In genomic region chr11:33533668-33534067, GRCh38 we compare ENCODE assay signal across 34 cellular contexts.
DNase-seq lines count a peak whose midpoint lies in the region; ATAC-seq, FAIRE-seq and TF ChIP-seq lines count a peak whose summit lies in the region.
"Had no signal": no experiment of that assay in that cellular context is flagged by ENCODE, and none has a peak within 500 bp of the region (broad histone marks: within the 10 kb centered on the region; RNA-seq: fewer than 3 reads in every experiment).

No MANE protein-coding gene starts in this region.

- no peak for TF ChIP-seq RAD21 in HepG2 (CRISPR knock-in tag; IDR thresholded peaks at IDR 0.05)

- no peaks in the 10 kb centered on the region for H4K20me1 ChIP-seq in HepG2 (ENCODE audit: insufficient read depth, low read length)
- no peaks in the 10 kb centered on the region for H4K20me1 ChIP-seq in MM.1S (ENCODE audit: insufficient read depth, low read length)

- BruUV-seq in HepG2 (replicated peaks; lab: Mats Ljungman, UMichigan), result no TSS peak

- CTCF ChIA-PET in HepG2 (lab: Yijun Ruan, JAX; ENCODE audit: low intra/inter-chr PET ratio, low total read pairs), result no interaction called here

- in situ Hi-C loops in HepG2 (cut with HindIII; ENCODE audit: extremely low pct_ligation_motif_present, low pct_unique_long_range_greater_than_20kb), result no loop called here

- DNase-seq in HepG2 (ENCODE audit: low spot score), result peak; percentile 25
- DNase-seq in right lobe of liver, result no peak
- peak; percentile 26 for DNase-seq in fibroblast of peridontal ligament (ENCODE audit: extremely low read depth)
- DNase-seq in SIG-M5 treated with dmso at 0.1 percent for 504 hours (lab: John Stamatoyannopoulos, UW; ENCODE audit: unreplicated experiment), result no peak
- DNase-seq in MM.1S, result no peak
- DNase-seq: 8988T; activated CD4-positive, alpha-beta T cell treated with anti-CD3 and anti-CD28 coated beads, Interleukin-2, amount 50 U/mL, for 48 hours; activated CD8-positive, alpha-beta memory T cell treated with anti-CD3 and anti-CD28 coated beads, Interleukin-2, amount 50 U/mL, for 48 hours; AML-193; anterior cingulate cortex; CD4-positive, alpha-beta memory T cell; central memory CD4-positive, alpha-beta T cell; endodermal cell; GF-D8; islet precursor cell; Karpas-422; left ventricle myocardium inferior; MV-4-11; NCI-H1436 treated with DMSO at 0.1 percent for 48 hours; NCI-H510A; SIG-M5; sigmoid colon; stimulated activated CD4-positive, alpha-beta T cell treated with anti-CD3 and anti-CD28 coated beads, Interleukin-15, amount 100 ng/mL, for 24 hours; stimulated activated naive CD4-positive, alpha-beta T cell; T-cell had no signal

- H3K36me3 ChIP-seq in HepG2 (replicated peaks in 1 of 2; ENCODE audit: control insufficient read depth in 1 of 2, insufficient read depth in 2 of 2, low read length in 2 of 2) (no peaks in the 10 kb centered on the region), right lobe of liver (no peaks in the 10 kb centered on the region), MM.1S (replicated peaks; ENCODE audit: insufficient read depth, low read length) (no peaks in the 10 kb centered on the region)
- H3K36me3 ChIP-seq: esophagus muscularis mucosa, left ventricle myocardium inferior, neutrophil, prostate gland, sigmoid colon had no signal

- H3K4me1 ChIP-seq in HepG2 (ENCODE audit: insufficient read depth, low read length) (peaks cover 15% of the 10 kb centered on the region), right lobe of liver (no peaks in the 10 kb centered on the region), MM.1S (ENCODE audit: low read length) (peaks cover 5% of the 10 kb centered on the region)
- H3K4me1 ChIP-seq: esophagus muscularis mucosa, left ventricle myocardium inferior, prostate gland, sigmoid colon had no signal

- POLR2A ChIA-PET in HepG2 (lab: Yijun Ruan, JAX), result no interaction called here

- no peak overlapping the region for H3K4me2 ChIP-seq in HepG2 (ENCODE audit: low read depth, low read length)
- no peak overlapping the region for H3K4me2 ChIP-seq in MM.1S (ENCODE audit: low read depth, low read length)

- no peak for TF ChIP-seq POLR2A in HepG2 (IDR thresholded peaks at IDR 0.05; ENCODE audit: insufficient read depth in 1 of 2, low read depth in 2 of 2, low read length in 2 of 2)
- TF ChIP-seq POLR2A in right lobe of liver (IDR thresholded peaks at IDR 0.05), result no peak

- H3K9me2 ChIP-seq in MM.1S (replicated peaks; ENCODE audit: insufficient read depth, low read length), result no peaks in the 10 kb centered on the region

- H3K27ac ChIP-seq in HepG2 (ENCODE audit: extremely low read length, insufficient read depth, low read length) (no peak overlapping the region), right lobe of liver (no peak overlapping the region), MM.1S (ENCODE audit: low read length) (no peak overlapping the region)
- H3K27ac ChIP-seq: esophagus muscularis mucosa, left ventricle myocardium inferior, prostate gland, sigmoid colon had no signal

- 0 out of 2 replicates have a peak, but pooled peaks have one; percentile 10 for TF ChIP-seq CTCF in HepG2 (CRISPR knock-in tag; IDR thresholded peaks at IDR 0.05)
- no peak for TF ChIP-seq CTCF in right lobe of liver (IDR thresholded peaks at IDR 0.05)
- TF ChIP-seq CTCF in MM.1S (IDR thresholded peaks at IDR 0.05; ENCODE audit: low read length), result no peak

- peaks cover under 1% of the 10 kb centered on the region; the same call in 1 of the 2 replicates for H3F3A ChIP-seq in MM.1S (ENCODE audit: insufficient read depth, low read length)

- TF ChIP-seq EP300 in HepG2 (IDR thresholded peaks at IDR 0.05; ENCODE audit: low read depth in 2 of 2, low read length in 2 of 2) (no peak), HepG2 (CRISPR knock-in tag; IDR thresholded peaks at IDR 0.05; ENCODE audit: borderline replicate concordance) (no peak)

- whole genome bisulfite sequencing in HepG2 (ENCODE audit: low lambda C conversion rate), result 2% methylated on average over 3 of the region's 3 CpGs
- 7% methylated on average over 3 of the region's 3 CpGs for WGBS in right lobe of liver (ENCODE audit: insufficient coverage, low coverage, low lambda C conversion rate, missing lambda C conversion rate)

- peak; percentile 32; the same call in 1 of the 3 replicates for ATAC-seq in HepG2
- no peak for ATAC-seq in right lobe of liver
- ATAC-seq in SK-N-SH treated with all-trans-retinoic acid at 6 μM for 48 hours, result 0 out of 3 replicates have a peak, but pooled peaks have one; percentile 10
- ATAC-seq in GM18907 (IDR thresholded peaks at IDR 0.05; ENCODE audit: unreplicated experiment), result no peak
- no peak for ATAC-seq in GM18858 (IDR thresholded peaks at IDR 0.05; ENCODE audit: unreplicated experiment)
- ATAC-seq: Panc1, T-cell had no signal

- H3K9me3 ChIP-seq in HepG2 (ENCODE audit: low read length) (no peaks in the 10 kb centered on the region), right lobe of liver (no peaks in the 10 kb centered on the region), MM.1S (replicated peaks; ENCODE audit: insufficient read depth, low read length) (no peaks in the 10 kb centered on the region)
- H3K9me3 ChIP-seq: neutrophil, prostate gland had no signal

- peaks cover 0 to 4% of the 10 kb centered on the region in 2 experiments; a peak in 1 of 5 replicates for H3K27me3 ChIP-seq in HepG2 (ENCODE audit: control insufficient read depth in 1 of 2, insufficient read depth in 2 of 2, low read length in 2 of 2)
- no peaks in the 10 kb centered on the region for H3K27me3 ChIP-seq in right lobe of liver
- no peaks in the 10 kb centered on the region for H3K27me3 ChIP-seq in MM.1S (replicated peaks; ENCODE audit: insufficient read depth, low read length)
- H3K27me3 ChIP-seq: neutrophil, sigmoid colon had no signal

- FAIRE-seq in HepG2 (lab: Jason Lieb, UNC), result no peak
- FAIRE-seq: GM18507, urothelium cell line had no signal

- intact Hi-C loops in HepG2 (cut with micrococcal nuclease; ENCODE audit: unreplicated experiment) (loop anchor here (5.0 kb wide), 1 partner anchor 544 kb away; no protein-coding TSS in a partner anchor), right lobe of liver (cut with DNase I) (no loop called here)

- H3K9ac ChIP-seq in HepG2 (ENCODE audit: insufficient read depth, low read depth, low read length) (no peak overlapping the region), MM.1S (ENCODE audit: low read length) (no peak overlapping the region)

- H3K4me3 ChIP-seq in HepG2 (replicated peaks in 1 of 3; ENCODE audit: insufficient read depth in 1 of 3, low read depth in 2 of 3, low read length in 3 of 3) (no peak overlapping the region), right lobe of liver (no peak overlapping the region), MM.1S (ENCODE audit: low read length) (no peak overlapping the region)
- H3K4me3 ChIP-seq: esophagus muscularis mucosa, left ventricle myocardium inferior, prostate gland, sigmoid colon had no signal

- H2AFZ ChIP-seq in HepG2 (ENCODE audit: low read length) (no peak overlapping the region), MM.1S (ENCODE audit: low read length) (no peak overlapping the region)

- H3K79me2 ChIP-seq in HepG2 (ENCODE audit: insufficient read depth, low read length), result no peaks in the 10 kb centered on the region
- H3K79me2 ChIP-seq in MM.1S (ENCODE audit: low read length), result no peaks in the 10 kb centered on the region

TF ChIP-seq in HepG2, 621 proteins besides CTCF, POLR2A, EP300 and RAD21 (continues in another document):
- no peak for TF ChIP-seq FOXA1 (IDR thresholded peaks at IDR 0.05)
- peak; percentile 55 for TF ChIP-seq FOXA1 (CRISPR knock-in tag; IDR thresholded peaks at IDR 0.05)
- TF ChIP-seq HMGA1 (CRISPR knock-in tag; conservative IDR thresholded peaks at IDR 0.05), result no peak
- no peak for TF ChIP-seq E2F5 (CRISPR knock-in tag; conservative IDR thresholded peaks at IDR 0.05)
- TF ChIP-seq CEBPG (CRISPR knock-in tag; IDR thresholded peaks at IDR 0.05), result peak; percentile 80
- peak; percentile 37; the same call in 1 of the 2 replicates for TF ChIP-seq BCL6 (CRISPR knock-in tag; IDR thresholded peaks at IDR 0.05)
- peak; percentile 70; the same call in 1 of the 2 replicates for TF ChIP-seq CEBPB (IDR thresholded peaks at IDR 0.05; ENCODE audit: borderline replicate concordance, low read depth, low read length)

TF ChIP-seq in SK-N-SH treated with all-trans-retinoic acid at 6 μM for 48 hours, 23 proteins besides CTCF, POLR2A, EP300 and RAD21 (continues in another document):
- no peak for TF ChIP-seq CSDC2 (CRISPR knock-in tag; IDR thresholded peaks at IDR 0.05)
- TF ChIP-seq OSR1 (CRISPR knock-in tag; IDR thresholded peaks at IDR 0.05), result no peak
- TF ChIP-seq BACH2 (CRISPR knock-in tag; IDR thresholded peaks at IDR 0.05; ENCODE audit: borderline replicate concordance), result no peak
- TF ChIP-seq ISL1 (CRISPR knock-in tag; IDR thresholded peaks at IDR 0.05), result no peak
- TF ChIP-seq ZFP3 (CRISPR knock-in tag; IDR thresholded peaks at IDR 0.05), result no peak
- no peak for TF ChIP-seq SNAI2 (CRISPR knock-in tag; IDR thresholded peaks at IDR 0.05)
- TF ChIP-seq ESRRG (CRISPR knock-in tag; IDR thresholded peaks at IDR 0.05), result no peak
- TF ChIP-seq ZNF565 (CRISPR knock-in tag; conservative IDR thresholded peaks at IDR 0.05; ENCODE audit: low read depth), result no peak
- no peak for TF ChIP-seq ZFP30 (CRISPR knock-in tag; IDR thresholded peaks at IDR 0.05)
- TF ChIP-seq, protein P1, sequence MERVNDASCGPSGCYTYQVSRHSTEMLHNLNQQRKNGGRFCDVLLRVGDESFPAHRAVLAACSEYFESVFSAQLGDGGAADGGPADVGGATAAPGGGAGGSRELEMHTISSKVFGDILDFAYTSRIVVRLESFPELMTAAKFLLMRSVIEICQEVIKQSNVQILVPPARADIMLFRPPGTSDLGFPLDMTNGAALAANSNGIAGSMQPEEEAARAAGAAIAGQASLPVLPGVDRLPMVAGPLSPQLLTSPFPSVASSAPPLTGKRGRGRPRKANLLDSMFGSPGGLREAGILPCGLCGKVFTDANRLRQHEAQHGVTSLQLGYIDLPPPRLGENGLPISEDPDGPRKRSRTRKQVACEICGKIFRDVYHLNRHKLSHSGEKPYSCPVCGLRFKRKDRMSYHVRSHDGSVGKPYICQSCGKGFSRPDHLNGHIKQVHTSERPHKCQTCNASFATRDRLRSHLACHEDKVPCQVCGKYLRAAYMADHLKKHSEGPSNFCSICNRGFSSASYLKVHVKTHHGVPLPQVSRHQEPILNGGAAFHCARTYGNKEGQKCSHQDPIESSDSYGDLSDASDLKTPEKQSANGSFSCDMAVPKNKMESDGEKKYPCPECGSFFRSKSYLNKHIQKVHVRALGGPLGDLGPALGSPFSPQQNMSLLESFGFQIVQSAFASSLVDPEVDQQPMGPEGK (CRISPR knock-in tag; IDR thresholded peaks at IDR 0.05; ENCODE audit: borderline replicate concordance), result no peak

Comparison
In these comparisons a context has a peak if more than half of its experiments do, and no peak if none do; other contexts are left out.
1. ATAC-seq: peak in HepG2 (single experiment) and SK-N-SH treated with all-trans-retinoic acid at 6 μM for 48 hours (single experiment); none in right lobe of liver (0 of 4), GM18907 (single experiment) and GM18858 (single experiment).
2. DNase-seq: peak in HepG2 (single experiment) and fibroblast of peridontal ligament (single experiment); none in right lobe of liver (0 of 3), SIG-M5 treated with dmso at 0.1 percent for 504 hours (single experiment) and MM.1S (single experiment).